ENCODE assay signal across 10 cellular contexts in genomic region chr3:66418432-66419052, GRCh38.
DNase-seq lines count a peak whose midpoint lies in the region; FAIRE-seq and TF ChIP-seq lines count a peak whose summit lies in the region.
"Had no signal": no experiment of that assay in that cellular context is flagged by ENCODE, and none has a peak within 500 bp of the region (broad histone marks: within the 10 kb centered on the region; RNA-seq: fewer than 3 reads in every experiment).

No MANE protein-coding gene starts in this region.

- TF ChIP-seq CTCF in H9 (conservative IDR thresholded peaks at IDR 0.05): no peak
- TF ChIP-seq CTCF in astrocyte (IDR thresholded peaks at IDR 0.05; ENCODE audit: insufficient read depth, low read depth, low read length): peak; percentile 4
- peak in 2 of 7 experiments; percentile 16 to 34 for TF ChIP-seq CTCF in stomach (IDR thresholded peaks at IDR 0.05)

- H3K27me3 Mint-ChIP-seq in H9 (ENCODE audit: low read depth): no peaks in the 10 kb centered on the region; the same call in 1 of the 2 replicates
- no peaks in the 10 kb centered on the region for H3K27me3 Mint-ChIP-seq in astrocyte (ENCODE audit: low read depth, unreplicated experiment)

- TF ChIP-seq EP300 in stomach (IDR thresholded peaks at IDR 0.05): peak; percentile 7

- no peak overlapping the region for H3K56ac ChIP-seq in H9 (ENCODE audit: insufficient read length, low read depth, low read length)

- peaks cover 7% of the 10 kb centered on the region for H3K79me1 ChIP-seq in H9 (ENCODE audit: insufficient read depth, low read depth, low read length, poor library complexity, severe bottlenecking)

- H3K79me2 ChIP-seq in H9 (ENCODE audit: insufficient read depth, low read length) (peaks cover 19% of the 10 kb centered on the region; the same call in 1 of the 2 replicates), astrocyte (ENCODE audit: insufficient read depth, low read length) (peaks cover 25% of the 10 kb centered on the region)

- H2BK5ac ChIP-seq in H9 (ENCODE audit: insufficient read length, low read length): no peak overlapping the region

- H3K27ac ChIP-seq in H9 (ENCODE audit: insufficient read length, low read depth, low read length) (no peak overlapping the region), astrocyte (ENCODE audit: low read depth, low read length) (no peak overlapping the region), stomach (peak overlapping the region in 4 of 5 donors; percentile 51 to 82 (median 60))

- H3K4me3 Mint-ChIP-seq in H9 (no peak overlapping the region), astrocyte (ENCODE audit: unreplicated experiment) (no peak overlapping the region)
- H3K4me3 Mint-ChIP-seq: nephron had no signal

- H3K36me3 ChIP-seq in astrocyte (ENCODE audit: insufficient read depth, low read length): no peaks in the 10 kb centered on the region
- H3K36me3 ChIP-seq in stomach: peaks cover 11 to 35% (median 33%) of the 10 kb centered on the region in 4 donors

- H2BK20ac ChIP-seq in H9 (ENCODE audit: low read depth, low read length, poor library complexity, severe bottlenecking): no peak overlapping the region

- no peak overlapping the region for H2BK120ac ChIP-seq in H9 (ENCODE audit: low read depth, low read length, poor library complexity, severe bottlenecking)

- H3K9me3 Mint-ChIP-seq in H9 (peaks cover 35 to 40% of the 10 kb centered on the region in 2 experiments), astrocyte (ENCODE audit: unreplicated experiment) (peaks cover 17% of the 10 kb centered on the region)

- H3K27me3 ChIP-seq in H9 (ENCODE audit: insufficient read depth, low read length) (no peaks in the 10 kb centered on the region), astrocyte (ENCODE audit: insufficient read depth, low read length) (no peaks in the 10 kb centered on the region), stomach (no peaks in the 10 kb centered on the region)

- no peak overlapping the region for H2BK15ac ChIP-seq in H9 (ENCODE audit: low read depth, low read length)

- no CpG with 5 or more reads among the region's 13 CpGs for WGBS in H9 (ENCODE audit: extremely low coverage, insufficient read length, low lambda C conversion rate)
- WGBS in stomach, 5 donors: 31 to 56% (median 45%) methylated on average over 13 of the region's 13 CpGs

- H3K4me1 ChIP-seq in H9 (ENCODE audit: insufficient read depth, low read length) (peaks cover 5% of the 10 kb centered on the region; the same call in 1 of the 2 replicates), astrocyte (ENCODE audit: insufficient read depth, low read length) (peaks cover 34% of the 10 kb centered on the region), stomach (peaks cover 26 to 68% (median 45%) of the 10 kb centered on the region in 4 donors)

- no peak for TF ChIP-seq POLR2A in stomach (IDR thresholded peaks at IDR 0.05)

- H2AK5ac ChIP-seq in H9 (ENCODE audit: insufficient read length, low read length): no peak overlapping the region

- H3K36me3 Mint-ChIP-seq in H9 (ENCODE audit: insufficient read depth in 1 of 3, low read depth in 3 of 3) (peaks cover 82 to 95% (median 86%) of the 10 kb centered on the region in 3 experiments), astrocyte (ENCODE audit: low read depth, unreplicated experiment) (peaks cover 34% of the 10 kb centered on the region)

- no peak overlapping the region for H3K4me3 ChIP-seq in astrocyte (ENCODE audit: insufficient read depth, low read depth, low read length)
- no peak overlapping the region for H3K4me3 ChIP-seq in stomach

- no peak overlapping the region for H3K18ac ChIP-seq in H9 (ENCODE audit: insufficient read length, low read depth, low read length)

- intact Hi-C loops in stomach (cut with DNase I; ENCODE audit: low total_unique reads): no loop called here

- peaks cover 25 to 33% of the 10 kb centered on the region in 2 experiments for H3K4me1 Mint-ChIP-seq in H9
- peaks cover 25% of the 10 kb centered on the region for H3K4me1 Mint-ChIP-seq in astrocyte (ENCODE audit: low read depth, unreplicated experiment)

- H3K23ac ChIP-seq in H9 (ENCODE audit: insufficient read length, low read depth, low read length): no peak overlapping the region

- H2AFZ ChIP-seq in H9 (ENCODE audit: low read length) (no peak overlapping the region), astrocyte (ENCODE audit: low read depth, low read length) (no peak overlapping the region)

- peaks cover 14% of the 10 kb centered on the region for H3K9me3 ChIP-seq in H9 (ENCODE audit: control insufficient read depth, low read depth, low read length)
- peaks cover 7% of the 10 kb centered on the region for H3K9me3 ChIP-seq in astrocyte (ENCODE audit: insufficient read depth, low read depth, low read length)
- H3K9me3 ChIP-seq in stomach: peaks cover 0 to 11% (median 10%) of the 10 kb centered on the region in 4 donors

- H3K27ac Mint-ChIP-seq in H9 (peak overlapping the region; percentile 27 to 77 (median 60); a peak in 3 of 7 replicates), astrocyte (ENCODE audit: unreplicated experiment) (no peak overlapping the region)

- no peaks in the 10 kb centered on the region for H4K20me1 ChIP-seq in H9 (ENCODE audit: control insufficient read depth, insufficient read depth, insufficient read length)
- no peaks in the 10 kb centered on the region for H4K20me1 ChIP-seq in astrocyte (ENCODE audit: insufficient read depth, low read length)

- H3K9ac ChIP-seq in H9 (ENCODE audit: extremely low read depth, insufficient read length, low read length) (no peak overlapping the region), astrocyte (ENCODE audit: low read length) (peak overlapping the region; percentile 10)

- H3K4me2 ChIP-seq in H9 (ENCODE audit: insufficient read depth, insufficient read length, low read length) (no peak overlapping the region), astrocyte (ENCODE audit: low read length) (peak overlapping the region; percentile 35)

- H3K14ac ChIP-seq in H9 (ENCODE audit: insufficient read depth, low read length): no peak overlapping the region; the same call in 1 of the 2 replicates

- H2BK12ac ChIP-seq in H9 (ENCODE audit: insufficient read length, low read depth, low read length): no peak overlapping the region

- H3K23me2 ChIP-seq in H9 (ENCODE audit: insufficient read length, low read depth, low read length, poor library complexity, severe bottlenecking): no peaks in the 10 kb centered on the region

- no peak overlapping the region for H3T11ph ChIP-seq in H9 (ENCODE audit: low read length)

- DNase-seq in H9: no peak
- DNase-seq in astrocyte (ENCODE audit: low read depth): peak; percentile 83
- DNase-seq in inferior parietal cortex (ENCODE audit: extremely low spot score): peak; percentile 63
- DNase-seq in stomach: peak; percentile 73
- no peak for DNase-seq in Kasumi-1 (lab: John Stamatoyannopoulos, UW)
- DNase-seq in NCI-H2227 (lab: John Stamatoyannopoulos, UW; ENCODE audit: unreplicated experiment): no peak
- no peak for DNase-seq in activated CD4-positive, alpha-beta T cell treated with anti-CD3 and anti-CD28 coated beads for 1 hour
- no peak for DNase-seq in NOMO-1 treated with DMSO at 0.1 percent for 48 hours (lab: John Stamatoyannopoulos, UW; ENCODE audit: unreplicated experiment)
- DNase-seq: foreskin melanocyte had no signal

- no peak overlapping the region for H4K5ac ChIP-seq in H9 (ENCODE audit: insufficient read length, low read depth, low read length)

- no peak for FAIRE-seq in astrocyte (lab: Jason Lieb, UNC)

- H3K4ac ChIP-seq in H9 (ENCODE audit: low read depth, low read length): no peak overlapping the region

- no peak overlapping the region for H4K8ac ChIP-seq in H9 (replicated peaks; ENCODE audit: insufficient read length, low read depth, low read length)

- H4K91ac ChIP-seq in H9 (ENCODE audit: insufficient read length, low read depth, low read length): no peak overlapping the region

Comparison
In these comparisons a context has a peak if more than half of its experiments do, and no peak if none do; other contexts are left out.
1. DNase-seq: peak in astrocyte (single experiment), inferior parietal cortex (single experiment) and stomach (single experiment); none in H9 (single experiment), Kasumi-1 (0 of 2), NCI-H2227 (single experiment), activated CD4-positive, alpha-beta T cell treated with anti-CD3 and anti-CD28 coated beads for 1 hour (single experiment) and NOMO-1 treated with DMSO at 0.1 percent for 48 hours (single experiment).
2. H3K27ac ChIP-seq: peak in stomach (4 of 5); none in H9 (single experiment) and astrocyte (single experiment).